ENCODE assay signal across 8 cellular contexts in genomic region chr4:139157977-139158376, GRCh38. TPM values are rescaled to one million over a fixed set of nuclear protein-coding genes. Genes with fewer than 3 reads are reported as not detected.
DNase-seq lines count a peak whose midpoint lies in the region; ATAC-seq and TF ChIP-seq lines count a peak whose summit lies in the region.
"Not testable (repeated sequence)": the region's sequence is repeated elsewhere in the genome, so short reads cannot be mapped to it uniquely, and the experiment has no call there.

No MANE protein-coding gene starts in this region.

- TF ChIP-seq CTCF in Caco-2 (IDR thresholded peaks at IDR 0.05; ENCODE audit: insufficient read depth in 1 of 2, low read depth in 1 of 2, low read length in 1 of 2, severe bottlenecking in 1 of 2, unreplicated experiment in 1 of 2); H9 (conservative IDR thresholded peaks at IDR 0.05); WTC11 (IDR thresholded peaks at IDR 0.05); endodermal cell (conservative IDR thresholded peaks at IDR 0.05): not testable (repeated sequence)

- H3K27me3 ChIP-seq in Caco-2 (replicated peaks; ENCODE audit: control insufficient read depth, insufficient read depth, low read length); H9 (ENCODE audit: insufficient read depth, low read length); HUES6 (ENCODE audit: control insufficient read depth, insufficient read depth, low read length); endodermal cell (ENCODE audit: control insufficient read depth, insufficient read depth, low read length, poor library complexity, severe bottlenecking); iPS-18a (ENCODE audit: control insufficient read depth, insufficient read depth, low read length); mesendoderm (ENCODE audit: insufficient read depth, low read length, poor library complexity): not testable (repeated sequence)

- H4K5ac ChIP-seq in H9 (ENCODE audit: insufficient read length, low read depth, low read length); mesendoderm (ENCODE audit: low read length): not testable (repeated sequence)

- not testable (repeated sequence) for H3K9me3 Mint-ChIP-seq in Caco-2 (ENCODE audit: unreplicated experiment); H9; WTC11; endodermal cell

- H2AK5ac ChIP-seq in H9 (ENCODE audit: insufficient read length, low read length); mesendoderm (ENCODE audit: low read length): not testable (repeated sequence)

- not testable (repeated sequence) for H3K4me3 ChIP-seq in Caco-2 (ENCODE audit: low read depth, low read length); HUES6 (ENCODE audit: low read depth, low read length); endodermal cell (ENCODE audit: low read length); iPS-18a (ENCODE audit: low read length); mesendoderm (ENCODE audit: low read length)

- not testable (repeated sequence) for H2BK15ac ChIP-seq in H9 (ENCODE audit: low read depth, low read length); mesendoderm (replicated peaks; ENCODE audit: low read depth)

- H3K4ac ChIP-seq in H9 (ENCODE audit: low read depth, low read length), result not testable (repeated sequence)
- peak overlapping the region; percentile 99 for H3K4ac ChIP-seq in mesendoderm (ENCODE audit: low read depth, low read length)

- H3K23ac ChIP-seq in H9 (ENCODE audit: insufficient read length, low read depth, low read length); mesendoderm (ENCODE audit: low read length): not testable (repeated sequence)

- H3K4me1 ChIP-seq in Caco-2, result peaks cover 79% of the 10 kb centered on the region
- H3K4me1 ChIP-seq in ES-I3 (ENCODE audit: insufficient read depth, low read length), result peaks cover 45% of the 10 kb centered on the region
- H3K4me1 ChIP-seq in H9 (ENCODE audit: insufficient read depth, low read length), result peaks cover 10% of the 10 kb centered on the region; the same call in 1 of the 2 replicates
- H3K4me1 ChIP-seq in HUES6 (ENCODE audit: control insufficient read depth, insufficient read depth, low read length), result peaks cover 55% of the 10 kb centered on the region
- H3K4me1 ChIP-seq in endodermal cell (ENCODE audit: control insufficient read depth, insufficient read depth, low read length), result peaks cover 22% of the 10 kb centered on the region
- peaks cover 58% of the 10 kb centered on the region for H3K4me1 ChIP-seq in iPS-18a (ENCODE audit: control insufficient read depth, low read depth, low read length)
- peaks cover 18% of the 10 kb centered on the region for H3K4me1 ChIP-seq in mesendoderm (ENCODE audit: control insufficient read depth, low read depth, low read length)

- H4K91ac ChIP-seq in H9 (ENCODE audit: insufficient read length, low read depth, low read length), result not testable (repeated sequence)

- H3K18ac ChIP-seq in H9 (ENCODE audit: insufficient read length, low read depth, low read length), result not testable (repeated sequence)
- peak overlapping the region; percentile 99 for H3K18ac ChIP-seq in mesendoderm (ENCODE audit: low read length)

- H3K27ac ChIP-seq in H9 (ENCODE audit: insufficient read length, low read depth, low read length), result peak overlapping the region; percentile 85
- H3K27ac ChIP-seq in HUES6 (ENCODE audit: low read depth, low read length), result peak overlapping the region; percentile 96
- H3K27ac ChIP-seq in endodermal cell (ENCODE audit: low read depth, low read length), result not testable (repeated sequence)
- H3K27ac ChIP-seq in iPS-18a (ENCODE audit: low read length), result peak overlapping the region; percentile 84
- peak overlapping the region; percentile 98 for H3K27ac ChIP-seq in mesendoderm (ENCODE audit: low read depth, low read length)

- peaks cover 51% of the 10 kb centered on the region for H3K4me1 Mint-ChIP-seq in Caco-2 (ENCODE audit: low read depth, unreplicated experiment)
- peaks cover 59 to 66% of the 10 kb centered on the region in 2 experiments for H3K4me1 Mint-ChIP-seq in H9
- peaks cover 73% of the 10 kb centered on the region for H3K4me1 Mint-ChIP-seq in WTC11
- peaks cover 50% of the 10 kb centered on the region for H3K4me1 Mint-ChIP-seq in endodermal cell

- CTCF ChIA-PET in Caco-2 (lab: Charles Lee); WTC11 (lab: Charles Lee): not testable (repeated sequence)

- H4K8ac ChIP-seq in H9 (replicated peaks; ENCODE audit: insufficient read length, low read depth, low read length), result not testable (repeated sequence)
- H4K8ac ChIP-seq in mesendoderm (ENCODE audit: low read depth, low read length), result peak overlapping the region; percentile 57

- H3K56ac ChIP-seq in H9 (ENCODE audit: insufficient read length, low read depth, low read length), result not testable (repeated sequence)
- peak overlapping the region; percentile 84 for H3K56ac ChIP-seq in mesendoderm (ENCODE audit: low read length)

- H3K14ac ChIP-seq in H9 (ENCODE audit: insufficient read depth, low read length), result not testable (repeated sequence)

- H2BK120ac ChIP-seq in H9 (ENCODE audit: low read depth, low read length, poor library complexity, severe bottlenecking), result not testable (repeated sequence)
- peak overlapping the region; percentile 98 for H2BK120ac ChIP-seq in mesendoderm (ENCODE audit: low read depth, low read length)

- not testable (repeated sequence) for H3K79me2 ChIP-seq in H9 (ENCODE audit: insufficient read depth, low read length)
- H3K79me2 ChIP-seq in mesendoderm (ENCODE audit: control insufficient read depth, insufficient read depth, low read length), result peaks cover 17% of the 10 kb centered on the region

- DNase-seq in Caco-2, result not testable (repeated sequence)
- peak; percentile 85 for DNase-seq in H9
- DNase-seq in WTC11 (ENCODE audit: low spot score), result peak; percentile 51
- peak; percentile 91 for DNase-seq in endodermal cell
- peak; percentile 82 for DNase-seq in mesendoderm

- H3K27ac Mint-ChIP-seq in Caco-2 (ENCODE audit: unreplicated experiment), result peak overlapping the region; percentile 72
- H3K27ac Mint-ChIP-seq in H9, result peak overlapping the region; percentile 89 to 97 (median 91)
- peak overlapping the region; percentile 96 for H3K27ac Mint-ChIP-seq in WTC11
- H3K27ac Mint-ChIP-seq in endodermal cell, result peak overlapping the region; percentile 83

- ATAC-seq in WTC11, result not testable (repeated sequence)

- H3K36me3 Mint-ChIP-seq in Caco-2 (ENCODE audit: insufficient read depth, unreplicated experiment), result peaks cover 11% of the 10 kb centered on the region
- H3K36me3 Mint-ChIP-seq in H9 (ENCODE audit: insufficient read depth in 1 of 3, low read depth in 3 of 3); WTC11; endodermal cell (ENCODE audit: low read depth): not testable (repeated sequence)

- not testable (repeated sequence) for H2BK5ac ChIP-seq in H9 (ENCODE audit: insufficient read length, low read length)
- H2BK5ac ChIP-seq in mesendoderm (ENCODE audit: low read length), result peak overlapping the region; percentile 84

- no CpG with 5 or more reads among the region's 9 CpGs for WGBS in H9 (ENCODE audit: extremely low coverage, insufficient read length, low lambda C conversion rate)
- WGBS in endodermal cell (ENCODE audit: insufficient coverage in 1 of 2, insufficient read length in 1 of 2), 2 experiments, result 45 to 70% methylated on average over 8 to 9 of the region's 9 CpGs
- WGBS in mesendoderm (ENCODE audit: extremely low coverage, insufficient coverage, low lambda C conversion rate), result no CpG with 5 or more reads among the region's 9 CpGs

- H2BK12ac ChIP-seq in H9 (ENCODE audit: insufficient read length, low read depth, low read length), result not testable (repeated sequence)

- not testable (repeated sequence) for H3K4me3 Mint-ChIP-seq in Caco-2 (ENCODE audit: unreplicated experiment)
- peak overlapping the region; percentile 33 to 64 for H3K4me3 Mint-ChIP-seq in H9
- peak overlapping the region; percentile 37 for H3K4me3 Mint-ChIP-seq in WTC11
- H3K4me3 Mint-ChIP-seq in endodermal cell, result peak overlapping the region; percentile 8

- POLR2A ChIA-PET in Caco-2 (lab: Charles Lee), result not testable (repeated sequence)
- POLR2A ChIA-PET in WTC11 (lab: Charles Lee), result interaction anchor here (2.3 kb wide), 1 partner anchor 19 kb away, joined by 7 read pairs; the partner anchor contains the start of gene ELF2

- H3K23me2 ChIP-seq in H9 (ENCODE audit: insufficient read length, low read depth, low read length, poor library complexity, severe bottlenecking), result not testable (repeated sequence)

- BruUV-seq in Caco-2 (replicated peaks; lab: Mats Ljungman, UMichigan), result not testable (repeated sequence)

- H3K36me3 ChIP-seq in Caco-2 (ENCODE audit: control insufficient read depth, insufficient read depth, low read length); ES-I3 (ENCODE audit: insufficient read depth, low read length); HUES6 (ENCODE audit: control insufficient read depth, insufficient read depth, low read length); endodermal cell (ENCODE audit: control insufficient read depth, insufficient read depth, low read length); iPS-18a (ENCODE audit: control insufficient read depth, low read depth, low read length); mesendoderm (ENCODE audit: control insufficient read depth, insufficient read depth, low read length): not testable (repeated sequence)

- not testable (repeated sequence) for H3K4me2 ChIP-seq in H9 (ENCODE audit: insufficient read depth, insufficient read length, low read length); mesendoderm (ENCODE audit: low read length)

- not testable (repeated sequence) for H3T11ph ChIP-seq in H9 (ENCODE audit: low read length)

- not testable (repeated sequence) for H3K27me3 Mint-ChIP-seq in Caco-2 (ENCODE audit: insufficient read depth, unreplicated experiment); H9 (ENCODE audit: low read depth); WTC11 (ENCODE audit: low read depth); endodermal cell (ENCODE audit: insufficient read depth)

- intact Hi-C loops in Caco-2 (cut with micrococcal nuclease; ENCODE audit: unreplicated experiment), result not testable (repeated sequence)

- not testable (repeated sequence) for H3K79me1 ChIP-seq in H9 (ENCODE audit: insufficient read depth, low read depth, low read length, poor library complexity, severe bottlenecking); mesendoderm (ENCODE audit: low read length)

- not testable (repeated sequence) for H4K20me1 ChIP-seq in H9 (ENCODE audit: control insufficient read depth, insufficient read depth, insufficient read length)

- not testable (repeated sequence) for H2AFZ ChIP-seq in H9 (ENCODE audit: low read length)

- H2BK20ac ChIP-seq in H9 (ENCODE audit: low read depth, low read length, poor library complexity, severe bottlenecking), result not testable (repeated sequence)

- H3K9me3 ChIP-seq in Caco-2; ES-I3 (ENCODE audit: control insufficient read depth, insufficient read depth, low read length); H9 (ENCODE audit: control insufficient read depth, low read depth, low read length); HUES6 (ENCODE audit: control insufficient read depth, insufficient read depth, low read depth, low read length); endodermal cell (ENCODE audit: control insufficient read depth, low read length); iPS-18a (ENCODE audit: control insufficient read depth, low read depth, low read length): not testable (repeated sequence)

- H3K9ac ChIP-seq in ES-I3 (ENCODE audit: low read depth, low read length) (peak overlapping the region; percentile 1; the same call in 1 of the 2 replicates), H9 (ENCODE audit: extremely low read depth, insufficient read length, low read length) (peak overlapping the region; percentile 47), HUES6 (ENCODE audit: low read length) (peak overlapping the region; percentile 89), iPS-18a (ENCODE audit: low read length) (peak overlapping the region; percentile 42), mesendoderm (ENCODE audit: low read length) (peak overlapping the region; percentile 66)
- H3K9ac ChIP-seq in endodermal cell (ENCODE audit: extremely low read depth, low read length, poor library complexity, severe bottlenecking), result not testable (repeated sequence)

RNA-seq across cellular contexts. Expression of gene ELF2, which starts 19.0 kb away (rescaled TPM):
- 53.0 and 53.2 TPM in 2 replicates for total RNA-seq in Caco-2 (2022)
- total RNA-seq in H9 (2021), result 47.0 and 49.6 TPM in 2 replicates
- 44.6 to 49.0 TPM (median 44.9 TPM) in 3 replicates for total RNA-seq in WTC11 (2021)
- 10 to 100 TPM; 47.6 to 53.9 TPM for total RNA-seq in endodermal cell
- polyA plus RNA-seq in endodermal cell (2013, experiment 1 of 2), result 30.9 TPM
- 31.2 TPM for polyA plus RNA-seq in endodermal cell (2013, experiment 2 of 2)
- polyA plus RNA-seq in mesendoderm (2013, experiment 1 of 2), result 25.3 TPM
- polyA plus RNA-seq in mesendoderm (2013, experiment 2 of 2), result 27.1 TPM
